8 cellular contexts compared by ENCODE assay signal in the genomic region with DNA sequence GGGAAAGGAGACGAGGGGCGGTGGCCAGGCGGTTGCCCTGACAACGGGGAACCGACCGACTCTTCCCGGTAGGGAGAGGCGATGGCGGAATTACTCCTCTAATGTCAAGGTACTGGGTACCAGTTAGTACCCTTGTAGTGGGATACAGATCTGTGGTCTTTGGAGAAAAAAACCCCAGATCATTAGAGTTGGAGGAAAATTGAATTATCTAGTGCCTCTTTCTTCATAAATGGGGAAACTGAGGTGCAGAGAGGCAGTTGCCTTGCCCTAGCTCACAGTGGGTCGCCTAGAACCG. TPM values are rescaled to one million over a fixed set of nuclear protein-coding genes. Genes with fewer than 3 reads are reported as not detected.
DNase-seq lines count a peak whose midpoint lies in the region; ATAC-seq and TF ChIP-seq lines count a peak whose summit lies in the region.

No MANE protein-coding gene starts in this region.

- H3K27me3 ChIP-seq in CD8-positive, alpha-beta T cell (ENCODE audit: insufficient read depth, low read length) = no peaks in the 10 kb centered on the region
- no peaks in the 10 kb centered on the region for H3K27me3 ChIP-seq in RWPE2 (ENCODE audit: insufficient read depth, poor library complexity, severe bottlenecking)
- H3K27me3 ChIP-seq in esophagus muscularis mucosa = no peaks in the 10 kb centered on the region
- H3K27me3 ChIP-seq in neutrophil = no peaks in the 10 kb centered on the region

- peak overlapping the region; percentile 97 for H3K4me3 ChIP-seq in CD8-positive, alpha-beta T cell (ENCODE audit: low read depth, low read length)
- H3K4me3 ChIP-seq in RWPE2 (ENCODE audit: severe bottlenecking) (peak overlapping the region; percentile 78), esophagus muscularis mucosa (peak overlapping the region; percentile 70 to 93 (median 82)), neutrophil (ENCODE audit: low read depth in 1 of 2, low read length in 1 of 2) (peak overlapping the region; percentile 90 to 99)

- TF ChIP-seq POLR2A in esophagus muscularis mucosa (IDR thresholded peaks at IDR 0.05; ENCODE audit: low read depth) = no peak

- peak overlapping the region; percentile 100 for H3K27ac Mint-ChIP-seq in CD8-positive, alpha-beta T cell

- no peak for DNase-seq in CD8-positive, alpha-beta T cell
- DNase-seq in RWPE2 (ENCODE audit: low spot score) (no peak), esophagus muscularis mucosa (ENCODE audit: extremely low spot score) (no peak), DMS79 treated with DMSO at 0.1 percent for 48 hours (lab: John Stamatoyannopoulos, UW) (no peak), NCI-H1105 (lab: John Stamatoyannopoulos, UW) (no peak)

- H3K4me1 Mint-ChIP-seq in CD8-positive, alpha-beta T cell (ENCODE audit: low read depth) = peaks cover 40% of the 10 kb centered on the region

- H3K27ac ChIP-seq in CD8-positive, alpha-beta T cell (ENCODE audit: low read depth, low read length) = peak overlapping the region; percentile 99
- H3K27ac ChIP-seq in RWPE2 (ENCODE audit: poor library complexity, severe bottlenecking) (peak overlapping the region; percentile 79), esophagus muscularis mucosa (replicated peaks in 1 of 4) (peak overlapping the region; percentile 92 to 99 (median 96)), neutrophil (peak overlapping the region; percentile 97)

- ATAC-seq in CD8-positive, alpha-beta T cell = no peak
- ATAC-seq in RWPE2 (ENCODE audit: low read depth) (no peak), HG02852 (IDR thresholded peaks at IDR 0.05; ENCODE audit: unreplicated experiment) (no peak)
- no peak for ATAC-seq in activated CD4-positive, CD25-positive, alpha-beta regulatory T cell treated with anti-CD3 and anti-CD28 coated beads, Interleukin-2, amount 50 U/mL, for 24 hours

- POLR2A ChIA-PET in CD8-positive, alpha-beta T cell (lab: Charles Lee) = interaction anchor here (0.6 to 1.2 kb wide), 4 partner anchors 10 to 749 kb away, joined by 3 to 5 read pairs (median 3); partner anchors contain the start of genes BSDC1 and TXLNA

- no peaks in the 10 kb centered on the region for H3K9me3 ChIP-seq in CD8-positive, alpha-beta T cell (ENCODE audit: low read length)
- H3K9me3 ChIP-seq in RWPE2 (ENCODE audit: severe bottlenecking) (no peaks in the 10 kb centered on the region), esophagus muscularis mucosa (no peaks in the 10 kb centered on the region), neutrophil (no peaks in the 10 kb centered on the region)

- H3K27me3 Mint-ChIP-seq in CD8-positive, alpha-beta T cell (ENCODE audit: low read depth) = no peaks in the 10 kb centered on the region

- TF ChIP-seq CTCF in CD8-positive, alpha-beta T cell (IDR thresholded peaks at IDR 0.05) = no peak
- no peak for TF ChIP-seq CTCF in RWPE2 (IDR thresholded peaks at IDR 0.05; ENCODE audit: poor library complexity, severe bottlenecking)
- no peak for TF ChIP-seq CTCF in esophagus muscularis mucosa (IDR thresholded peaks at IDR 0.05)
- TF ChIP-seq CTCF in neutrophil (IDR thresholded peaks at IDR 0.05) = no peak

- H3K4me1 ChIP-seq in CD8-positive, alpha-beta T cell (ENCODE audit: insufficient read depth, low read length) = peaks cover 25% of the 10 kb centered on the region
- H3K4me1 ChIP-seq in RWPE2 (ENCODE audit: insufficient read depth, poor library complexity, severe bottlenecking) (peaks cover 5% of the 10 kb centered on the region), esophagus muscularis mucosa (peaks cover 45 to 59% (median 54%) of the 10 kb centered on the region in 4 donors), neutrophil (ENCODE audit: control insufficient read depth in 1 of 2, insufficient read depth in 1 of 2, low read depth in 1 of 2, low read length in 1 of 2) (peaks cover 49 to 51% of the 10 kb centered on the region in 2 experiments)

- intact Hi-C loops in CD8-positive, alpha-beta T cell (cut with DNase I, micrococcal nuclease) = loop anchor here (1.0 to 10.0 kb wide), 13 partner anchors 116 to 1480 kb away; partner anchors contain the start of genes BSDC1 (in 1 of the 2), CCDC28B (in 1 of the 2), KHDRBS1 (in 1 of the 2) and LAPTM5 (in 1 of the 2)
- intact Hi-C loops in esophagus muscularis mucosa (cut with DNase I) = no loop called here

- TF ChIP-seq EP300 in esophagus muscularis mucosa (IDR thresholded peaks at IDR 0.05) = peak; percentile 0

- WGBS in esophagus muscularis mucosa = 0% methylated on average over 7 of the region's 11 CpGs

- CTCF ChIA-PET in CD8-positive, alpha-beta T cell (lab: Charles Lee) = interaction anchor here (1.0 to 1.8 kb wide), 2 partner anchors 18 to 19 kb away, joined by 3 to 5 read pairs; no protein-coding TSS in a partner anchor

- H3K9me3 Mint-ChIP-seq in CD8-positive, alpha-beta T cell = no peaks in the 10 kb centered on the region

- H3K36me3 Mint-ChIP-seq in CD8-positive, alpha-beta T cell = peaks cover 11% of the 10 kb centered on the region

- peak overlapping the region; percentile 100 for H3K4me3 Mint-ChIP-seq in CD8-positive, alpha-beta T cell

- no peaks in the 10 kb centered on the region for H3K36me3 ChIP-seq in CD8-positive, alpha-beta T cell (ENCODE audit: insufficient read depth, low read length)
- H3K36me3 ChIP-seq in RWPE2 (ENCODE audit: low read depth) (0 out of 2 replicates have a peak, but pooled peaks cover 6% of the 10 kb centered on the region), esophagus muscularis mucosa (no peaks in the 10 kb centered on the region), neutrophil (no peaks in the 10 kb centered on the region)

RNA-seq across cellular contexts. Expression of gene PEF1, which starts 0.5 kb away (rescaled TPM):
- total RNA-seq in CD8-positive, alpha-beta T cell = 10 to 100 TPM; 35.8 to 36.6 TPM
- total RNA-seq in esophagus muscularis mucosa = 100 to 1,000 TPM in 1 of 4 donors, 10 to 100 TPM in 3; 61.5 to 101 (median 92.9) TPM

RNA-seq across cellular contexts. Expression of gene HCRTR1, which starts 27.7 kb away (rescaled TPM):
- total RNA-seq in CD8-positive, alpha-beta T cell = not detected
- 1 to 10 TPM in 2 of 4 donors, under 1 TPM in 1, not detected in 1; 0.45 to 1.8 (median 1.7) TPM for total RNA-seq in esophagus muscularis mucosa

RNA-seq across cellular contexts. Expression of gene COL16A1, which starts 58.6 kb away (rescaled TPM):
- under 1 TPM in 1 of 2 experiments, not detected in 1; 0.92 TPM for total RNA-seq in CD8-positive, alpha-beta T cell
- total RNA-seq in esophagus muscularis mucosa = 10 to 100 TPM; 35.1 to 62.7 (median 47.6) TPM

Comparison
In these comparisons a context has a peak if more than half of its experiments do, and no peak if none do; other contexts are left out.
1. RNA of gene COL16A1, which starts 58.6 kb away (total RNA-seq): 35.1 to 62.7 TPM in esophagus muscularis mucosa; 0.92 TPM in CD8-positive, alpha-beta T cell; every median in the first group is over 10 times any median in the second.
2. Peak in every context shown above with its lines, with median percentiles within 50 percentile points of each other: H3K27ac ChIP-seq and H3K4me3 ChIP-seq.